Comparison of ENCODE assay signal across 8 cellular contexts in the genomic region with DNA sequence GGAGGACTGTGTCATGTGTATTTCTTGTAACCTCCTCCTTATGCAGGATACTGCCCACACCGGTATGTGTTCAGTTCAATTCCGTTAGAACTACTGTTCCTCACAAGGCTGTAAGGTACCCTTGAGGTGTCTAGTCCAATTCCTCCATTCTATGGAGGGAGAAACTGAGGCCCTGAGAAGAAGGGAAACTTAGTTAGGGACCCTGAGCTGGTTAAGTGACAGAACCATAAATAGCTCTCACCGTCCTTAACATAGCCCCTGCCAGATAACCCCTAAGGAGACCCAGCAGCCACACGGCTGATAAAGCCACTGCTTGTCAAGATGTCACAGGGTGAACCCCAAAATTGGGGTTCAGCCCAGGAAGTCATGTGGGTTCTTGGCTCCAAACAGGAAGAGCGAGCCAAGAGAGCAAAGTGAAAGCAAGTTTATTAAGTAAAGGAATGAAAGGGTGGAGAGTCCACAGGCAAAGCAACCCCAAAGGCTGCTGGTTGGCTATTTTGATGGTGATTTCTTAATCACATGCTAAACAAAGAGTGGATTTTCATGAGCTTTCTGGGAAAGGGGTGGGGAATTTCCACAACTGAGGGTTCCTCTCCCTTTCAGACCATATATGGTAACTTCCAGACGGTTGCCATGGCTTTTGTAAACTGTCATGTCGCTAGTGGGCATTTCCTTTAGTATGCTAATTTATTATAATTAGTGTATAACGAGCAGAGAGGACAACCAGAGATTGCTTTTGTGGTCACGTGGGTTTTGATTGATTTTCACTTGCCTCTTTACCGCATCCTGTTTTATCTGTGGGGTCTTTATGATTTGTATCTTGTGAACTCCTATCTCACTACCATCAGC.
DNase-seq lines count a peak whose midpoint lies in the region; ATAC-seq, FAIRE-seq and TF ChIP-seq lines count a peak whose summit lies in the region.

No MANE protein-coding gene starts in this region.

- intact Hi-C loops in kidney (cut with DNase I): no loop called here

- no peak for FAIRE-seq in kidney (lab: Jason Lieb, UNC)

- DNase-seq in T-helper 22 cell (ENCODE audit: low read depth) (peak; percentile 60), brain microvascular endothelial cell (peak; percentile 81), kidney (no peak), RPMI8226 (no peak), NCI-H345 (lab: John Stamatoyannopoulos, UW) (no peak)
- DNase-seq in stimulated activated CD4-positive, alpha-beta T cell treated with anti-CD3 and anti-CD28 coated beads, Interleukin-2, amount 100 ng/mL, for 24 hours: peak; percentile 6 to 43

- H3K36me3 ChIP-seq in brain microvascular endothelial cell (replicated peaks) (no peaks in the 10 kb centered on the region), kidney (ENCODE audit: control insufficient read depth in 1 of 2, insufficient read depth in 2 of 2, low read length in 2 of 2) (no peaks in the 10 kb centered on the region)

- no peaks in the 10 kb centered on the region for H3K27me3 ChIP-seq in brain microvascular endothelial cell (replicated peaks)

- H3K27ac ChIP-seq in brain microvascular endothelial cell (peak overlapping the region; percentile 37), kidney (ENCODE audit: low read depth in 2 of 2, low read length in 2 of 2) (peak overlapping the region in 1 of 2 donors; percentile 43)

- no peak for TF ChIP-seq CTCF in brain microvascular endothelial cell (IDR thresholded peaks at IDR 0.05; ENCODE audit: low read depth, low read length, missing control alignments)
- TF ChIP-seq CTCF in kidney (IDR thresholded peaks at IDR 0.05; ENCODE audit: borderline replicate concordance, extremely low read depth, insufficient read depth): no peak

- in situ Hi-C loops in brain microvascular endothelial cell (cut with HindIII; ENCODE audit: low pct_ligation_motif_present, low sequenced_read_pairs): no loop called here

- H3K4me1 ChIP-seq in kidney (ENCODE audit: control insufficient read depth in 1 of 2, insufficient read depth in 1 of 2, low read depth in 1 of 2, low read length in 2 of 2): peaks cover 6 to 13% of the 10 kb centered on the region in 2 donors

- peak; percentile 80 for ATAC-seq in GM18861 (IDR thresholded peaks at IDR 0.05; ENCODE audit: unreplicated experiment)
- ATAC-seq in HG02970 (IDR thresholded peaks at IDR 0.05; ENCODE audit: low FRiP score, unreplicated experiment): peak; percentile 68

- H3K9ac ChIP-seq in kidney (ENCODE audit: low read length in 2 of 2): no peak overlapping the region

- H3K9me3 ChIP-seq in kidney (ENCODE audit: control insufficient read depth in 1 of 2, low read length in 2 of 2): no peaks in the 10 kb centered on the region

- H3K4me3 ChIP-seq in brain microvascular endothelial cell (ENCODE audit: low read depth, low read length): peak overlapping the region; percentile 33
- H3K4me3 ChIP-seq in kidney (ENCODE audit: low read length in 2 of 2): peak overlapping the region; percentile 4 to 38

Comparison
In these comparisons a context has a peak if more than half of its experiments do, and no peak if none do; other contexts are left out.
1. DNase-seq: peak in T-helper 22 cell (single experiment), brain microvascular endothelial cell (single experiment) and stimulated activated CD4-positive, alpha-beta T cell treated with anti-CD3 and anti-CD28 coated beads, Interleukin-2, amount 100 ng/mL, for 24 hours (2 of 2); none in kidney (single experiment), RPMI8226 (single experiment) and NCI-H345 (single experiment).